In genomic region chr5:139653616-139654015, GRCh38 we compare ENCODE assay signal across 10 cellular contexts. TPM values are rescaled to one million over a fixed set of nuclear protein-coding genes. Genes with fewer than 3 reads are reported as not detected.
A peak's percentile ranks its signal among the peaks of the same experiment; 100 is the strongest.
DNase-seq lines count a peak whose midpoint lies in the region; ATAC-seq and TF ChIP-seq lines count a peak whose summit lies in the region.
"Had no signal": no experiment of that assay in that cellular context is flagged by ENCODE, and none has a peak within 500 bp of the region (broad histone marks: within the 10 kb centered on the region; RNA-seq: fewer than 3 reads in every experiment).

No MANE protein-coding gene starts in this region.

- H3K27me3 ChIP-seq in breast epithelium (no peaks in the 10 kb centered on the region), mesendoderm (ENCODE audit: insufficient read depth, low read length, poor library complexity) (no peaks in the 10 kb centered on the region), thyroid gland (no peaks in the 10 kb centered on the region)

- H3K9me3 Mint-ChIP-seq in HFFc6, result no peaks in the 10 kb centered on the region
- H3K9me3 Mint-ChIP-seq: activated naive CD4-positive, alpha-beta T cell treated with anti-CD3 and anti-CD28 coated beads for 36 hours had no signal

- no peak overlapping the region for H3K4ac ChIP-seq in mesendoderm (ENCODE audit: low read depth, low read length)

- H2BK5ac ChIP-seq in mesendoderm (ENCODE audit: low read length), result no peak overlapping the region

- H3K27me3 Mint-ChIP-seq in HFFc6 (ENCODE audit: insufficient read depth), result no peaks in the 10 kb centered on the region; the same call in 1 of the 2 replicates

- peaks cover 10% of the 10 kb centered on the region for H3K79me1 ChIP-seq in mesendoderm (ENCODE audit: low read length)

- no peak overlapping the region for H3K23ac ChIP-seq in mesendoderm (ENCODE audit: low read length)

- DNase-seq in HFFc6, result no peak
- no peak for DNase-seq in breast epithelium (ENCODE audit: low spot score in 2 of 2)
- no peak for DNase-seq in mesendoderm
- no peak for DNase-seq in thyroid gland
- no peak for DNase-seq in NK-92 treated with Interleukin-12 subunit alpha and Interleukin-12 subunit beta, amount 100 ng/mL, for 24 hours (lab: John Stamatoyannopoulos, UW)
- DNase-seq: activated naive CD4-positive, alpha-beta T cell treated with anti-CD3 and anti-CD28 coated beads for 36 hours; NCI-H1105 had no signal

- H3K4me2 ChIP-seq in mesendoderm (ENCODE audit: low read length), result peak overlapping the region; percentile 8

- peak overlapping the region; percentile 7 for H3K18ac ChIP-seq in mesendoderm (ENCODE audit: low read length)

- H3K4me1 ChIP-seq in breast epithelium (peaks cover 28 to 68% of the 10 kb centered on the region in 2 donors), mesendoderm (ENCODE audit: control insufficient read depth, low read depth, low read length) (peaks cover 44% of the 10 kb centered on the region), thyroid gland (peaks cover 83 to 84% of the 10 kb centered on the region in 2 donors)

- H2BK15ac ChIP-seq in mesendoderm (replicated peaks; ENCODE audit: low read depth), result no peak overlapping the region

- no peak overlapping the region for H4K8ac ChIP-seq in mesendoderm (ENCODE audit: low read depth, low read length)

- H3K36me3 Mint-ChIP-seq in HFFc6 (ENCODE audit: low read depth), result no peaks in the 10 kb centered on the region

- H3K27ac Mint-ChIP-seq in HFFc6, result peak overlapping the region; percentile 97
- H3K27ac Mint-ChIP-seq: activated naive CD4-positive, alpha-beta T cell treated with anti-CD3 and anti-CD28 coated beads for 36 hours had no signal

- TF ChIP-seq CTCF in HFFc6 (IDR thresholded peaks at IDR 0.05) (no peak), breast epithelium (IDR thresholded peaks at IDR 0.05) (no peak), thyroid gland (IDR thresholded peaks at IDR 0.05) (no peak)

- TF ChIP-seq POLR2A in breast epithelium (IDR thresholded peaks at IDR 0.05) (no peak), thyroid gland (IDR thresholded peaks at IDR 0.05) (no peak)

- peak overlapping the region; percentile 59 for H3K9ac ChIP-seq in mesendoderm (ENCODE audit: low read length)

- H3K56ac ChIP-seq in mesendoderm (ENCODE audit: low read length), result peak overlapping the region; percentile 59

- H3K4me3 ChIP-seq in breast epithelium (peak overlapping the region in 1 of 3 donors; percentile 80), mesendoderm (ENCODE audit: low read length) (no peak overlapping the region), thyroid gland (replicated peaks in 1 of 3) (no peak overlapping the region)

- H3K36me3 ChIP-seq in breast epithelium (no peaks in the 10 kb centered on the region), mesendoderm (ENCODE audit: control insufficient read depth, insufficient read depth, low read length) (no peaks in the 10 kb centered on the region), thyroid gland (no peaks in the 10 kb centered on the region)

- intact Hi-C loops in breast epithelium (cut with DNase I; ENCODE audit: low total_unique reads), result no loop called here
- intact Hi-C loops in thyroid gland (cut with DNase I), result no loop called here

- H3K27ac ChIP-seq in breast epithelium (peak overlapping the region; percentile 97), mesendoderm (ENCODE audit: low read depth, low read length) (no peak overlapping the region), thyroid gland (peak overlapping the region; percentile 95 to 99 (median 95))

- H2AK5ac ChIP-seq in mesendoderm (ENCODE audit: low read length), result no peak overlapping the region

- no peaks in the 10 kb centered on the region for H3K9me3 ChIP-seq in breast epithelium
- no peaks in the 10 kb centered on the region for H3K9me3 ChIP-seq in thyroid gland

- ATAC-seq in HG02642 (IDR thresholded peaks at IDR 0.05; ENCODE audit: poor library complexity, unreplicated experiment) (no peak), GM19463 (IDR thresholded peaks at IDR 0.05; ENCODE audit: unreplicated experiment) (no peak), HG02571 (IDR thresholded peaks at IDR 0.05; ENCODE audit: unreplicated experiment) (no peak)

- H3K79me2 ChIP-seq in mesendoderm (ENCODE audit: control insufficient read depth, insufficient read depth, low read length), result peaks cover 97% of the 10 kb centered on the region

- no peak overlapping the region for H4K5ac ChIP-seq in mesendoderm (ENCODE audit: low read length)

- H2BK120ac ChIP-seq in mesendoderm (ENCODE audit: low read depth, low read length), result no peak overlapping the region

- H3K4me3 Mint-ChIP-seq in HFFc6, result peak overlapping the region; percentile 85
- H3K4me3 Mint-ChIP-seq: activated naive CD4-positive, alpha-beta T cell treated with anti-CD3 and anti-CD28 coated beads for 36 hours had no signal

- WGBS in mesendoderm (ENCODE audit: extremely low coverage, insufficient coverage, low lambda C conversion rate), result no CpG with 5 or more reads among the region's 5 CpGs
- 88 to 92% methylated on average over 5 of the region's 5 CpGs for WGBS in thyroid gland, 2 donors

- peaks cover 74% of the 10 kb centered on the region for H3K4me1 Mint-ChIP-seq in HFFc6 (ENCODE audit: low read depth)

RNA-seq across cellular contexts. Expression of gene CXXC5, which starts 5.5 kb away (rescaled TPM):
- total RNA-seq in HFFc6 (2021; fragmentation: NEBNext Ultra II Directional; extraction: Animal tissue kit (Norgen Biotek cat#: 25700)), result 10 to 100 TPM; 46.4 to 58.5 (median 49.2) TPM
- 10 to 100 TPM; 33.9 to 66.9 (median 38.3) TPM for total RNA-seq in breast epithelium
- polyA plus RNA-seq in mesendoderm (2013, experiment 1 of 2), result 90.1 TPM
- 88.3 TPM for polyA plus RNA-seq in mesendoderm (2013, experiment 2 of 2)
- total RNA-seq in thyroid gland, result 10 to 100 TPM; 52.3 to 81.8 (median 62.6) TPM
